ENCODE assay signal across 12 cellular contexts in the genomic region with DNA sequence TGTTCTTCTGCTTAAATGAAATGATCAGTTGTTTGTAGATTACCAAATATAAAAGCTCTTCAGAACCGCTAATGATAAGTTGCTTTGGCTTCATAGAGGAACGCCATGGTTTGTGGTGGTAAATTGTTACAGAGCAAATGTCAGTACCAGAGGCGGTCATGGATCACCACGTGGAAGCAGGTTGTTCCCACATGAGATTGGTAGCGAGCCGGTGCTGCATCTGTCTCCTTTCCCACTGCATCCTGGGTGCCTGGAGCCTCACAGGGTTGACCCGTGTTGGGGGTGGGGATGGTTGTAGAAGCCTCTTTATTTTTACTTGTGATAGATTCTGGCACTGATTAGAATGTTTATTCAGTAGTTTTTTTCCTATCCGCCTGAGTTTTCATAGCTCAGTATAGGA. TPM values are rescaled to one million over a fixed set of nuclear protein-coding genes. Genes with fewer than 3 reads are reported as not detected.
DNase-seq lines count a peak whose midpoint lies in the region; ATAC-seq and TF ChIP-seq lines count a peak whose summit lies in the region.
"Had no signal": no experiment of that assay in that cellular context is flagged by ENCODE, and none has a peak within 500 bp of the region (broad histone marks: within the 10 kb centered on the region; RNA-seq: fewer than 3 reads in every experiment).

No MANE protein-coding gene starts in this region.

- H2AFZ ChIP-seq in SU-DHL-6 (ENCODE audit: low read depth, low read length, severe bottlenecking): peak overlapping the region; percentile 18

- H3K27ac ChIP-seq in SU-DHL-6 (ENCODE audit: low read depth, low read length) (peak overlapping the region; percentile 96), esophagus muscularis mucosa (replicated peaks in 1 of 4) (peak overlapping the region; percentile 49 to 75 (median 57)), skin epidermis (peak overlapping the region in 17 of 21 experiments; percentile 14 to 91 (median 81))

- H3K9me2 ChIP-seq in SU-DHL-6 (replicated peaks; ENCODE audit: insufficient read depth, low read length): no peaks in the 10 kb centered on the region

- TF ChIP-seq EP300 in esophagus muscularis mucosa (IDR thresholded peaks at IDR 0.05): no peak

- H3K4me1 ChIP-seq in esophagus muscularis mucosa: peaks cover 35 to 62% (median 40%) of the 10 kb centered on the region in 4 donors

- in situ Hi-C loops in KBM-7 (cut with MboI; ENCODE audit: low pct_unique_long_range_greater_than_20kb, low sequenced_read_pairs): no loop called here

- 79% methylated on average over 8 of the region's 8 CpGs for WGBS in esophagus muscularis mucosa

- intact Hi-C loops in esophagus muscularis mucosa (cut with DNase I): no loop called here

- H3K36me3 ChIP-seq in SU-DHL-6 (ENCODE audit: low read length) (no peaks in the 10 kb centered on the region), esophagus muscularis mucosa (peaks cover 0 to 4% (median 0%) of the 10 kb centered on the region in 4 donors)

- H3K4me3 ChIP-seq in GM12865 (ENCODE audit: low read depth, low read length) (no peak overlapping the region; the same call in 1 of the 2 replicates), SU-DHL-6 (ENCODE audit: insufficient read depth, low read length, poor library complexity, severe bottlenecking) (peak overlapping the region; percentile 44), esophagus muscularis mucosa (peak overlapping the region in 1 of 4 donors; percentile 1), skin epidermis (no peak overlapping the region)

- H3K4me2 ChIP-seq in SU-DHL-6 (ENCODE audit: low read depth, low read length, poor library complexity, severe bottlenecking): peak overlapping the region; percentile 74

- H3K9me3 ChIP-seq in SU-DHL-6 (ENCODE audit: insufficient read depth, low read length) (no peaks in the 10 kb centered on the region), esophagus muscularis mucosa (no peaks in the 10 kb centered on the region)

- H3K27me3 ChIP-seq in SU-DHL-6 (ENCODE audit: low read length): no peaks in the 10 kb centered on the region
- no peaks in the 10 kb centered on the region for H3K27me3 ChIP-seq in esophagus muscularis mucosa

- no peaks in the 10 kb centered on the region for H4K20me1 ChIP-seq in SU-DHL-6 (ENCODE audit: low read depth, low read length)

- TF ChIP-seq POLR2A in esophagus muscularis mucosa (IDR thresholded peaks at IDR 0.05; ENCODE audit: low read depth): no peak

- peaks cover 30% of the 10 kb centered on the region for H3K79me2 ChIP-seq in SU-DHL-6 (ENCODE audit: insufficient read depth, low read length)

- peaks cover 37% of the 10 kb centered on the region for H3F3A ChIP-seq in SU-DHL-6 (ENCODE audit: insufficient read depth)

- DNase-seq in GM12865 (ENCODE audit: low read depth) (peak; percentile 15), esophagus muscularis mucosa (ENCODE audit: extremely low spot score) (no peak), NCI-H1930 (lab: John Stamatoyannopoulos, UW) (no peak), KBM-7 (no peak), NCI-H2107 treated with DMSO at 0.1 percent for 48 hours (lab: John Stamatoyannopoulos, UW; ENCODE audit: unreplicated experiment) (no peak)
- DNase-seq: activated CD4-positive, alpha-beta T cell treated with anti-CD3 and anti-CD28 coated beads, Interleukin-2, amount 50 U/mL, for 4 hours; DMS53; Kasumi-1; midbrain had no signal

- peak overlapping the region; percentile 34 for H3K9ac ChIP-seq in SU-DHL-6 (ENCODE audit: low read length)

- no peak for TF ChIP-seq CTCF in GM12865 (IDR thresholded peaks at IDR 0.05; ENCODE audit: insufficient read depth, low read depth, low read length, missing control alignments)
- TF ChIP-seq CTCF in SU-DHL-6 (IDR thresholded peaks at IDR 0.05; ENCODE audit: insufficient read depth, low read length, poor library complexity, severe bottlenecking): no peak
- TF ChIP-seq CTCF in esophagus muscularis mucosa (IDR thresholded peaks at IDR 0.05): no peak

- ATAC-seq in GM21723 (IDR thresholded peaks at IDR 0.05; ENCODE audit: unreplicated experiment): no peak

RNA-seq across cellular contexts. Expression of a gene that starts 14.7 kb away (rescaled TPM):
- 10 to 100 TPM; 11.2 to 31.0 (median 20.8) TPM for total RNA-seq in esophagus muscularis mucosa
